Comparison of ENCODE assay signal across 7 cellular contexts in the genomic region with DNA sequence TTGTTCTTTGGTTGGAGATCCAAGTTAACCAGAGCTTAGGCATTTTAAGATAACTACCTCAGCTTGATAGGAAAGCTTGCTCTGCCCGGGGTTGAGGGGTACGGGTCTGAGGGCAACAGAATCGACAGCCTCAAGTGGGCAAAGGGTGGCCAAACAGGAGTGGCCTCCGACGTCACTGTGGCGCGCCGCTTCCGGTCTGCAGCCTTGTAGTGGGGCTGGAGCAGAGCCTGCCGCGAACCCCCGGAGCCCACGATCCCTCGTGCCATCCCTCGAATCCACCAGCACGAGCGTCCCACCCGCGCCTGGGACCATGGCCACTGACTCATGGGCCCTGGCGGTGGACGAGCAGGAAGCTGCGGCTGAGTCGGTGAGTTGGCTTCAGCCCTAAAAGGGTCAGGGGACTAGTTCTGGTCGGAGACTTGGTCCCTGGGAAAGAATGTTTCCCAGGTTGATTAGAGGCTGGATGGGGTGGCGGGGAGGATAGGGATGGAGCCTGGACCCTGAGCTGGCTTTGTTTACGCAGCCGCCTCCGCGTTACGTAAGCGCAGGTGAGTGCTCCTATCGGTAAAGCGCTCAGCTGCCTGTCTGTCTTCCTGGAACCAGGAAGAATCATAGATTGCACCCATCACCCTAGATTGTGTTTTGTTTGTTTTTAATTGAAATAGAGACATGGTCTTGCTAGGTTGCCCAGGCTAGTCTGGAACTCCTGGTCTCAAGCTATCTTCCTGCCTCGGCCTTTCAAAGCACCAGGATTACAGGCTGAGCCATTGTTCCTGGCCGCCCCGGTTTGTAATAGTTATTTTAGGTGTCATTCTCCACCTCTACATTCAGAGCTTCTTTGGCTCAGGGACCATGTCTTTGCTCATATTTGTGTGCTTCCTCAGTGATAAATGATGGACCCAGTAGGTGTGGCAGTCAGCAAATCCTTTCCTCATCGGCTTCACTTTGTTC. TPM values are rescaled to one million over a fixed set of nuclear protein-coding genes. Genes with fewer than 3 reads are reported as not detected.
DNase-seq lines count a peak whose midpoint lies in the region; ATAC-seq, FAIRE-seq and TF ChIP-seq lines count a peak whose summit lies in the region.

A gene (plus strand): TSS at position 199 of the 951 bp plus-strand sequence. CDS start 112 bp downstream, at position 311.

- peak within 1 kb of the TSS; percentile 98 to 99 for H3K27ac ChIP-seq in kidney (ENCODE audit: low read depth in 2 of 2, low read length in 2 of 2)

- H3K36me3 Mint-ChIP-seq in chondrocyte (ENCODE audit: low read depth), result peaks cover 10% of the 10 kb centered on the region

- H3K36me3 ChIP-seq in kidney (ENCODE audit: control insufficient read depth in 1 of 2, insufficient read depth in 2 of 2, low read length in 2 of 2), result no peaks in the 10 kb centered on the region

- intact Hi-C loops in kidney (cut with DNase I), result no loop called here

- TF ChIP-seq CTCF in chondrocyte (IDR thresholded peaks at IDR 0.05) (peak; percentile 31), kidney (IDR thresholded peaks at IDR 0.05; ENCODE audit: borderline replicate concordance, extremely low read depth, insufficient read depth) (no peak)

- peak within 1 kb of the TSS; percentile 97 for H3K27ac Mint-ChIP-seq in chondrocyte (ENCODE audit: unreplicated experiment)

- H3K4me3 ChIP-seq in kidney (ENCODE audit: low read length in 2 of 2), result peak within 1 kb of the TSS; percentile 94 to 100

- peaks cover 0 to 4% of the 10 kb centered on the region in 2 donors for H3K9me3 ChIP-seq in kidney (ENCODE audit: control insufficient read depth in 1 of 2, low read length in 2 of 2)

- DNase-seq in GM18507 (ENCODE audit: extremely low spot score, insufficient read length, low read depth) (no peak), NCI-H2196 treated with DMSO at 0.1 percent for 48 hours (lab: John Stamatoyannopoulos, UW; ENCODE audit: unreplicated experiment) (peak; percentile 17), chondrocyte (ENCODE audit: low spot score) (peak; percentile 52), kidney (peak; percentile 94)
- peak; percentile 66 for DNase-seq in activated CD4-positive, CD25-positive, alpha-beta regulatory T cell treated with anti-CD3 and anti-CD28 coated beads, Interleukin-2, amount 50 U/mL, for 72 hours
- DNase-seq in stimulated activated CD4-positive, alpha-beta T cell treated with anti-CD3 and anti-CD28 coated beads, Interleukin-12 subunit alpha, Interleukin-12 subunit beta, amount 100 ng/mL, for 48 hours (ENCODE audit: low read depth in 2 of 3, low spot score in 1 of 3), result peak; percentile 34 to 56 (median 39)

- peaks cover 2 to 12% of the 10 kb centered on the region in 2 donors for H3K4me1 ChIP-seq in kidney (ENCODE audit: control insufficient read depth in 1 of 2, insufficient read depth in 1 of 2, low read depth in 1 of 2, low read length in 2 of 2)

- no peaks in the 10 kb centered on the region for H3K27me3 Mint-ChIP-seq in chondrocyte (ENCODE audit: low read depth)

- peaks cover 10% of the 10 kb centered on the region for H3K9me3 Mint-ChIP-seq in chondrocyte (ENCODE audit: low read depth)

- H3K4me1 Mint-ChIP-seq in chondrocyte (ENCODE audit: low read depth), result peaks cover 19% of the 10 kb centered on the region

- FAIRE-seq in GM18507 (lab: Jason Lieb, UNC) (peak; percentile 71), kidney (lab: Jason Lieb, UNC) (no peak)

- ATAC-seq in HG03064 (IDR thresholded peaks at IDR 0.05; ENCODE audit: low read depth, unreplicated experiment), result peak; percentile 67

- peak within 1 kb of the TSS; percentile 88 for H3K4me3 Mint-ChIP-seq in chondrocyte (ENCODE audit: unreplicated experiment)

- peak within 1 kb of the TSS; percentile 99 to 100 for H3K9ac ChIP-seq in kidney (ENCODE audit: low read length in 2 of 2)

RNA-seq across cellular contexts. Expression of the gene that starts here (rescaled TPM):
- total RNA-seq in chondrocyte (22.9 to 26.0 TPM (median 24.5 TPM) in 3 replicates), kidney (33.4 TPM)
- 25.6 TPM for polyA plus RNA-seq in kidney (ENCODE audit: insufficient read depth, low read depth, low replicate concordance)
